6 cellular contexts compared by ENCODE assay signal in genomic region chr14:105476937-105477658, GRCh38. TPM values are rescaled to one million over a fixed set of nuclear protein-coding genes. Genes with fewer than 3 reads are reported as not detected.
DNase-seq lines count a peak whose midpoint lies in the region; ATAC-seq and TF ChIP-seq lines count a peak whose summit lies in the region.

No MANE protein-coding gene starts in this region.

- H3K9me3 Mint-ChIP-seq in endothelial cell (ENCODE audit: unreplicated experiment), result no peaks in the 10 kb centered on the region

- DNase-seq in NCI-H69 (lab: John Stamatoyannopoulos, UW) (peak; percentile 70), endothelial cell (ENCODE audit: low spot score) (no peak), gastrocnemius medialis (no peak), germinal center (ENCODE audit: low spot score) (no peak), NCI-H510A treated with DMSO at 0.1 percent for 48 hours (lab: John Stamatoyannopoulos, UW) (no peak), testis (no peak)

- peaks cover 3% of the 10 kb centered on the region for H3K36me3 Mint-ChIP-seq in endothelial cell (ENCODE audit: low read depth, unreplicated experiment)

- H3K4me3 ChIP-seq in gastrocnemius medialis (peak overlapping the region; percentile 48 to 71 (median 56)), testis (no peak overlapping the region)

- in situ Hi-C loops in gastrocnemius medialis (cut with MboI; ENCODE audit: low sequenced_read_pairs in 4 of 4), result loop anchor here in 1 of 4 donors (25.0 kb wide), 1 partner anchor 115 kb away; no protein-coding TSS in a partner anchor

- H3K27me3 Mint-ChIP-seq in endothelial cell (ENCODE audit: unreplicated experiment), result peaks cover 31% of the 10 kb centered on the region

- H3K4me1 ChIP-seq in gastrocnemius medialis, result peaks cover 31 to 59% of the 10 kb centered on the region in 2 donors
- peaks cover 54% of the 10 kb centered on the region for H3K4me1 ChIP-seq in testis

- WGBS in testis, 2 donors, result 61 to 63% methylated on average over 7 to 15 of the region's 15 CpGs

- peak overlapping the region; percentile 89 for H3K27ac Mint-ChIP-seq in endothelial cell (ENCODE audit: unreplicated experiment)

- H3K36me3 ChIP-seq in gastrocnemius medialis, result no peaks in the 10 kb centered on the region
- H3K36me3 ChIP-seq in testis (ENCODE audit: low read depth, missing control alignments), result no peaks in the 10 kb centered on the region

- no peak for TF ChIP-seq CTCF in endothelial cell (IDR thresholded peaks at IDR 0.05; ENCODE audit: unreplicated experiment)
- no peak for TF ChIP-seq CTCF in gastrocnemius medialis (IDR thresholded peaks at IDR 0.05 in 4 of 5, conservative IDR thresholded peaks at IDR 0.05 in 1 of 5)
- TF ChIP-seq CTCF in testis (IDR thresholded peaks at IDR 0.05), result no peak

- H3K9me3 ChIP-seq in gastrocnemius medialis (no peaks in the 10 kb centered on the region), testis (no peaks in the 10 kb centered on the region)

- H3K27ac ChIP-seq in gastrocnemius medialis (peak overlapping the region; percentile 73 to 84 (median 76)), testis (no peak overlapping the region)

- H3K27me3 ChIP-seq in gastrocnemius medialis, result peaks cover 0 to 4% (median 1%) of the 10 kb centered on the region in 3 donors
- H3K27me3 ChIP-seq in testis, result peaks cover 3% of the 10 kb centered on the region

- ATAC-seq in gastrocnemius medialis, result no peak

- intact Hi-C loops in gastrocnemius medialis (cut with DNase I; ENCODE audit: low total_unique reads) (no loop called here), testis (cut with DNase I; ENCODE audit: low total_unique reads) (no loop called here)

- TF ChIP-seq POLR2A in gastrocnemius medialis (IDR thresholded peaks at IDR 0.05), result no peak
- TF ChIP-seq POLR2A in testis (IDR thresholded peaks at IDR 0.05), result no peak

- H3K4me3 Mint-ChIP-seq in endothelial cell (ENCODE audit: unreplicated experiment), result peak overlapping the region; percentile 77

- H3K4me1 Mint-ChIP-seq in endothelial cell (ENCODE audit: unreplicated experiment), result peaks cover 13% of the 10 kb centered on the region

RNA-seq across cellular contexts. Expression of gene CRIP2, which starts 2.5 kb away (rescaled TPM):
- total RNA-seq in endothelial cell (ENCODE audit: unreplicated experiment) (67.4 TPM), gastrocnemius medialis (10 to 100 TPM; 31.4 to 47.1 (median 38.8) TPM), testis (100 to 1,000 TPM; 114 to 159 TPM)
- polyA plus RNA-seq in testis (ENCODE audit: insufficient read depth, low read depth, low replicate concordance), result 121 TPM

RNA-seq across cellular contexts. Expression of gene CRIP1, which starts 9.6 kb away (rescaled TPM):
- total RNA-seq in endothelial cell (ENCODE audit: unreplicated experiment) (2.5 TPM), gastrocnemius medialis (1 to 10 TPM; 2.6 to 7.6 (median 5.3) TPM), testis (1 to 10 TPM; 3.0 to 4.4 TPM)
- polyA plus RNA-seq in testis (ENCODE audit: insufficient read depth, low read depth, low replicate concordance), result 154 TPM

RNA-seq across cellular contexts. Expression of gene TEDC1, which starts 13.9 kb away (rescaled TPM):
- 11.5 TPM for total RNA-seq in endothelial cell (ENCODE audit: unreplicated experiment)
- 1 to 10 TPM in 2 of 4 donors, under 1 TPM in 2; 0.97 to 4.2 (median 2.2) TPM for total RNA-seq in gastrocnemius medialis
- total RNA-seq in testis, result 10 to 100 TPM; 16.4 to 16.7 TPM
- 8.8 TPM for polyA plus RNA-seq in testis (ENCODE audit: insufficient read depth, low read depth, low replicate concordance)

RNA-seq across cellular contexts. Expression of gene TMEM121, which starts 49.3 kb away (rescaled TPM):
- total RNA-seq in endothelial cell (ENCODE audit: unreplicated experiment) (1.6 TPM), gastrocnemius medialis (1 to 10 TPM in 2 of 4 donors, not detected in 2; 1.1 to 1.2 TPM), testis (1 to 10 TPM; 3.7 to 4.8 TPM)
- polyA plus RNA-seq in testis (ENCODE audit: insufficient read depth, low read depth, low replicate concordance), result 1.4 TPM

RNA-seq across cellular contexts. Expression of gene MTA1, which starts 57.5 kb away (rescaled TPM):
- total RNA-seq in endothelial cell (ENCODE audit: unreplicated experiment), result 150 TPM
- 10 to 100 TPM; 18.2 to 30.8 (median 28.2) TPM for total RNA-seq in gastrocnemius medialis
- 100 to 1,000 TPM; 118 to 120 TPM for total RNA-seq in testis
- 135 TPM for polyA plus RNA-seq in testis (ENCODE audit: insufficient read depth, low read depth, low replicate concordance)

Comparison
In these comparisons a context has a peak if more than half of its experiments do, and no peak if none do; other contexts are left out.
1. H3K27ac ChIP-seq: peak in gastrocnemius medialis (4 of 4); none in testis (0 of 2).
2. H3K4me3 ChIP-seq: peak in gastrocnemius medialis (4 of 4); none in testis (0 of 2).